In genomic region chr15:37103475-37104071, GRCh38 we compare ENCODE assay signal across 1 cellular context.
TF ChIP-seq lines count a peak whose summit lies in the region.

No MANE protein-coding gene starts in this region.

TF ChIP-seq in WTC11, 78 proteins besides CTCF, POLR2A, EP300 and RAD21 (continued from another document):
- TF ChIP-seq, protein P1, sequence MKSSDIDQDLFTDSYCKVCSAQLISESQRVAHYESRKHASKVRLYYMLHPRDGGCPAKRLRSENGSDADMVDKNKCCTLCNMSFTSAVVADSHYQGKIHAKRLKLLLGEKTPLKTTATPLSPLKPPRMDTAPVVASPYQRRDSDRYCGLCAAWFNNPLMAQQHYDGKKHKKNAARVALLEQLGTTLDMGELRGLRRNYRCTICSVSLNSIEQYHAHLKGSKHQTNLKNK (CRISPR knock-in tag; IDR thresholded peaks at IDR 0.05) = no peak
- no peak for TF ChIP-seq FOXJ3 (CRISPR knock-in tag; IDR thresholded peaks at IDR 0.05; ENCODE audit: borderline replicate concordance)
TF ChIP-seq in WTC11: peak in this region for 0.
